ENCODE assay signal across 8 cellular contexts in the genomic region with DNA sequence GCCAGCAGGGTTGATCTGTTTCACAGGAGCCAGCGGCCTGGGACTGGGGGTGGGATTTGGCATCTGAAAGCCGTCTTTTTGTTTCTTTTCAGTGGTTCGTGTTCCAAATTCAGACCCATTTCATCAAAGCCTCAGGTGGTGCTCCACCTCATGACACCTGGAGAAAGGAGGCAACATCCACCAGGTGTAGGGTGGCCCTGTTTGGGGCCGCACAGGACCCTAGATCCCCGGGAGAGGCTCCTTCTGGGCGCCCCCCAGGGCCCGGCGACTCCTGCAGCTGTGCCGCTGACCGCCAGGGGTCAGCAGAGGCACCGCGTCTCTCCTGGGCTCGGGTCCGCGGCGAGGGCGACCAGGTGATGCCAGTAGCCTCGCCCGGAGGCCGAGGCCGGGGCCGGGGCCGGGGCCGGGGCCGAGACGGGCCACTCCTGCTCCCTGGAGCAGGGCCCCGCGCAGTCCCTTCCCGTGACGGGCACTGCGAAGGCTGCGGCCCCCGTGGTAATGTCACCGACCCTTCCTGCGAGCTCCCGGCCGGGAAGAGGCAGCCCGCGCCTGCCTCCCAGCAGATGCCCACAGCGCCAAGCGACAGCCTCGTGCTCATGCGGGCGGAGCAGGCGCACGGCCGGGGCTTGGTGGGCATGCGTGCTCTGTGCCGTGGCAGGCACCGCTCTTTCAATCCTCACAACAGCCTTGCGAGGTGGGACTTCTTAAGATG.
A peak's percentile ranks its signal among the peaks of the same experiment; 100 is the strongest.
DNase-seq lines count a peak whose midpoint lies in the region; ATAC-seq, FAIRE-seq and TF ChIP-seq lines count a peak whose summit lies in the region.

No MANE protein-coding gene starts in this region.

- no peaks in the 10 kb centered on the region for H4K20me1 ChIP-seq in HepG2 (ENCODE audit: insufficient read depth, low read length)

- no peak overlapping the region for H3K27ac Mint-ChIP-seq in HFFc6

- H3K27me3 Mint-ChIP-seq in HFFc6 (ENCODE audit: insufficient read depth): no peaks in the 10 kb centered on the region

- no peak overlapping the region for H3K4me3 Mint-ChIP-seq in HFFc6

- H3K9me3 ChIP-seq in SJCRH30 (replicated peaks) (no peaks in the 10 kb centered on the region), HepG2 (ENCODE audit: low read length) (no peaks in the 10 kb centered on the region)

- intact Hi-C loops in HepG2 (cut with micrococcal nuclease; ENCODE audit: unreplicated experiment): loop anchor here (1.0 to 5.0 kb wide), 2 partner anchors 100 to 430 kb away; no protein-coding TSS in a partner anchor

- ATAC-seq in HepG2: peak; percentile 92
- ATAC-seq in HG03565 (IDR thresholded peaks at IDR 0.05; ENCODE audit: unreplicated experiment): no peak

- no peaks in the 10 kb centered on the region for H3K4me1 Mint-ChIP-seq in HFFc6 (ENCODE audit: low read depth)

- H3K27ac ChIP-seq in SJCRH30 (no peak overlapping the region; the same call in 1 of the 2 replicates), HepG2 (ENCODE audit: extremely low read length, insufficient read depth, low read length) (no peak overlapping the region)

- TF ChIP-seq POLR2A in HepG2 (IDR thresholded peaks at IDR 0.05; ENCODE audit: insufficient read depth in 1 of 2, low read depth in 2 of 2, low read length in 2 of 2): no peak

- no TSS peak for BruUV-seq in HepG2 (replicated peaks; lab: Mats Ljungman, UMichigan)

- peak overlapping the region; percentile 46 for H3K4me3 ChIP-seq in SJCRH30
- H3K4me3 ChIP-seq in HepG2 (replicated peaks in 1 of 3; ENCODE audit: insufficient read depth in 1 of 3, low read depth in 2 of 3, low read length in 3 of 3): no peak overlapping the region

- CTCF ChIA-PET in HepG2 (lab: Yijun Ruan, JAX; ENCODE audit: low intra/inter-chr PET ratio, low total read pairs): interaction anchor here (1.2 to 2.4 kb wide), 2 partner anchors 101 to 430 kb away, joined by 4 to 9 read pairs; no protein-coding TSS in a partner anchor

- H2AFZ ChIP-seq in HepG2 (ENCODE audit: low read length): no peak overlapping the region

- H3K36me3 ChIP-seq in SJCRH30 (no peaks in the 10 kb centered on the region), HepG2 (replicated peaks in 1 of 2; ENCODE audit: control insufficient read depth in 1 of 2, insufficient read depth in 2 of 2, low read length in 2 of 2) (no peaks in the 10 kb centered on the region)

- 23% methylated on average over 18 of the region's 51 CpGs for WGBS in HepG2 (ENCODE audit: low lambda C conversion rate)

- no peak for FAIRE-seq in HepG2 (lab: Jason Lieb, UNC)

- H3K27me3 ChIP-seq in SJCRH30 (no peaks in the 10 kb centered on the region), HepG2 (ENCODE audit: control insufficient read depth in 1 of 2, insufficient read depth in 2 of 2, low read length in 2 of 2) (peaks cover 0 to 11% of the 10 kb centered on the region in 2 experiments; a peak in 2 of 5 replicates)

- TF ChIP-seq CTCF in HFFc6 (IDR thresholded peaks at IDR 0.05): peak; percentile 66
- peak; percentile 83 for TF ChIP-seq CTCF in HepG2 (CRISPR knock-in tag; IDR thresholded peaks at IDR 0.05)

- H3K9ac ChIP-seq in HepG2 (ENCODE audit: insufficient read depth, low read depth, low read length): no peak overlapping the region

- peaks cover 42% of the 10 kb centered on the region for H3K9me3 Mint-ChIP-seq in HFFc6

- peak; percentile 85 for DNase-seq in ELF-1 (ENCODE audit: low read depth, low spot score)
- DNase-seq in HFFc6: no peak
- DNase-seq in SJCRH30: peak; percentile 50 to 74
- DNase-seq in central memory CD4-positive, alpha-beta T cell: peak; percentile 4
- no peak for DNase-seq in HepG2 (ENCODE audit: low spot score)
- DNase-seq in stimulated activated CD8-positive, alpha-beta memory T cell treated with anti-CD3 and anti-CD28 coated beads, Interleukin-2, amount 100 ng/mL, for 48 hours (ENCODE audit: low read depth in 2 of 2): peak; percentile 21 to 28
- no peak for DNase-seq in NCI-H2227 (lab: John Stamatoyannopoulos, UW; ENCODE audit: unreplicated experiment)

- no peak for TF ChIP-seq EP300 in HepG2 (IDR thresholded peaks at IDR 0.05; ENCODE audit: low read depth in 2 of 2, low read length in 2 of 2)
- TF ChIP-seq EP300 in HepG2 (CRISPR knock-in tag; IDR thresholded peaks at IDR 0.05; ENCODE audit: borderline replicate concordance): no peak

- no peaks in the 10 kb centered on the region for H3K36me3 Mint-ChIP-seq in HFFc6 (ENCODE audit: low read depth)

- peak; percentile 62 for TF ChIP-seq RAD21 in HepG2 (CRISPR knock-in tag; IDR thresholded peaks at IDR 0.05)

- no peaks in the 10 kb centered on the region; the same call in 1 of the 2 replicates for H3K4me1 ChIP-seq in SJCRH30
- H3K4me1 ChIP-seq in HepG2 (ENCODE audit: insufficient read depth, low read length): no peaks in the 10 kb centered on the region

- POLR2A ChIA-PET in HepG2 (lab: Yijun Ruan, JAX): no interaction called here

- H3K4me2 ChIP-seq in HepG2 (ENCODE audit: low read depth, low read length): peak overlapping the region; percentile 19; the same call in 1 of the 2 replicates

- no peaks in the 10 kb centered on the region for H3K79me2 ChIP-seq in HepG2 (ENCODE audit: insufficient read depth, low read length)

- in situ Hi-C loops in HepG2 (cut with HindIII; ENCODE audit: extremely low pct_ligation_motif_present, low pct_unique_long_range_greater_than_20kb): loop anchor here (10.0 kb wide), 1 partner anchor 433 kb away; no protein-coding TSS in a partner anchor

TF ChIP-seq in HepG2, 621 proteins besides CTCF, POLR2A, EP300 and RAD21 (continues in another document):
- TF ChIP-seq KDM2A (CRISPR knock-in tag; IDR thresholded peaks at IDR 0.05; ENCODE audit: borderline replicate concordance, low read depth) (peak; percentile 43; the same call in 1 of the 2 replicates), NONO (IDR thresholded peaks at IDR 0.05) (no peak), NONO (CRISPR knock-in tag; conservative IDR thresholded peaks at IDR 0.05) (no peak), KAT8 (CRISPR knock-in tag; IDR thresholded peaks at IDR 0.05) (no peak), ZSCAN9 (CRISPR knock-in tag; IDR thresholded peaks at IDR 0.05; ENCODE audit: borderline replicate concordance) (no peak), XBP1 (CRISPR knock-in tag; IDR thresholded peaks at IDR 0.05) (no peak), ZSCAN20 (CRISPR knock-in tag; IDR thresholded peaks at IDR 0.05; ENCODE audit: borderline replicate concordance) (peak; percentile 78; the same call in 1 of the 2 replicates), RFX5 (IDR thresholded peaks at IDR 0.05; ENCODE audit: low read depth, low read length) (no peak), ZNF24 (IDR thresholded peaks at IDR 0.05) (no peak)
- TF ChIP-seq, protein P1, sequence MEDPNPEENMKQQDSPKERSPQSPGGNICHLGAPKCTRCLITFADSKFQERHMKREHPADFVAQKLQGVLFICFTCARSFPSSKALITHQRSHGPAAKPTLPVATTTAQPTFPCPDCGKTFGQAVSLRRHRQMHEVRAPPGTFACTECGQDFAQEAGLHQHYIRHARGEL (CRISPR knock-in tag; IDR thresholded peaks at IDR 0.05): no peak
- TF ChIP-seq, protein P2, sequence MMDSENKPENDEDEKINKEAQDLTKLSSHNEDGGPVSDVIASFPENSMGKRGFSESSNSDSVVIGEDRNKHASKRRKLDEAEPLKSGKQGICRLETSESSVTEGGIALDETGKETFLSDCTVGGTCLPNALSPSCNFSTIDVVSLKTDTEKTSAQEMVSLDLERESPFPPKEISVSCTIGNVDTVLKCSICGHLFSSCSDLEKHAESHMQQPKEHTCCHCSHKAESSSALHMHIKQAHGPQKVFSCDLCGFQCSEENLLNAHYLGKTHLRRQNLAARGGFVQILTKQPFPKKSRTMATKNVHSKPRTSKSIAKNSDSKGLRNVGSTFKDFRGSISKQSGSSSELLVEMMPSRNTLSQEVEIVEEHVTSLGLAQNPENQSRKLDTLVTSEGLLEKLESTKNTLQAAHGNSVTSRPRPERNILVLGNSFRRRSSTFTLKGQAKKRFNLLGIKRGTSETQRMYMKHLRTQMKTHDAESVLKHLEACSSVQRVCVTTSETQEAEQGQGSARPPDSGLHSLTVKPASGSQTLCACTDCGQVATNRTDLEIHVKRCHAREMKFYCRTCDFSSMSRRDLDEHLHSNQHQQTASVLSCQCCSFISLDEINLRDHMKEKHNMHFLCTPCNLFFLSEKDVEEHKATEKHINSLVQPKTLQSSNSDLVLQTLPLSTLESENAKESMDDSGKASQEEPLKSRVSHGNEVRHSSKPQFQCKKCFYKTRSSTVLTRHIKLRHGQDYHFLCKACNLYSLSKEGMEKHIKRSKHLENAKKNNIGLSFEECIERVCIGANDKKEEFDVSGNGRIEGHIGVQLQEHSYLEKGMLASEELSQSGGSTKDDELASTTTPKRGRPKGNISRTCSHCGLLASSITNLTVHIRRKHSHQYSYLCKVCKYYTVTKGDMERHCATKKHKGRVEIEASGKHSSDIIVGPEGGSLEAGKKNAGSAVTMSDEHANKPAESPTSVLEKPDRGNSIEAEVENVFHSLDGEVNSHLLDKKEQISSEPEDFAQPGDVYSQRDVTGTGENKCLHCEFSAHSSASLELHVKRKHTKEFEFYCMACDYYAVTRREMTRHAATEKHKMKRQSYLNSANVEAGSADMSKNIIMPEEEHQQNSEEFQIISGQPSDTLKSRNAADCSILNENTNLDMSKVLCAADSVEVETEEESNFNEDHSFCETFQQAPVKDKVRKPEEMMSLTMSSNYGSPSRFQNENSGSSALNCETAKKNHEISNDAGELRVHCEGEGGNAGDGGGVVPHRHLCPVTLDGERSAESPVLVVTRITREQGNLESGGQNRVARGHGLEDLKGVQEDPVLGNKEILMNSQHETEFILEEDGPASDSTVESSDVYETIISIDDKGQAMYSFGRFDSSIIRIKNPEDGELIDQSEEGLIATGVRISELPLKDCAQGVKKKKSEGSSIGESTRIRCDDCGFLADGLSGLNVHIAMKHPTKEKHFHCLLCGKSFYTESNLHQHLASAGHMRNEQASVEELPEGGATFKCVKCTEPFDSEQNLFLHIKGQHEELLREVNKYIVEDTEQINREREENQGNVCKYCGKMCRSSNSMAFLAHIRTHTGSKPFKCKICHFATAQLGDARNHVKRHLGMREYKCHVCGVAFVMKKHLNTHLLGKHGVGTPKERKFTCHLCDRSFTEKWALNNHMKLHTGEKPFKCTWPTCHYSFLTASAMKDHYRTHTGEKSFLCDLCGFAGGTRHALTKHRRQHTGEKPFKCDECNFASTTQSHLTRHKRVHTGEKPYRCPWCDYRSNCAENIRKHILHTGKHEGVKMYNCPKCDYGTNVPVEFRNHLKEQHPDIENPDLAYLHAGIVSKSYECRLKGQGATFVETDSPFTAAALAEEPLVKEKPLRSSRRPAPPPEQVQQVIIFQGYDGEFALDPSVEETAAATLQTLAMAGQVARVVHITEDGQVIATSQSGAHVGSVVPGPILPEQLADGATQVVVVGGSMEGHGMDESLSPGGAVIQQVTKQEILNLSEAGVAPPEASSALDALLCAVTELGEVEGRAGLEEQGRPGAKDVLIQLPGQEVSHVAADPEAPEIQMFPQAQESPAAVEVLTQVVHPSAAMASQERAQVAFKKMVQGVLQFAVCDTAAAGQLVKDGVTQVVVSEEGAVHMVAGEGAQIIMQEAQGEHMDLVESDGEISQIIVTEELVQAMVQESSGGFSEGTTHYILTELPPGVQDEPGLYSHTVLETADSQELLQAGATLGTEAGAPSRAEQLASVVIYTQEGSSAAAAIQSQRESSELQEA (CRISPR knock-in tag; IDR thresholded peaks at IDR 0.05; ENCODE audit: not compliant biosample characterization): peak; percentile 23

Comparison
In these comparisons a context has a peak if more than half of its experiments do, and no peak if none do; other contexts are left out.
1. DNase-seq: peak in ELF-1 (single experiment), SJCRH30 (2 of 2), central memory CD4-positive, alpha-beta T cell (single experiment) and stimulated activated CD8-positive, alpha-beta memory T cell treated with anti-CD3 and anti-CD28 coated beads, Interleukin-2, amount 100 ng/mL, for 48 hours (2 of 2); none in HFFc6 (single experiment), HepG2 (single experiment) and NCI-H2227 (single experiment).